In genomic region chr12:69196302-69197288, GRCh38 we compare ENCODE assay signal across 9 cellular contexts. TPM values are rescaled to one million over a fixed set of nuclear protein-coding genes. Genes with fewer than 3 reads are reported as not detected.
DNase-seq lines count a peak whose midpoint lies in the region; ATAC-seq, FAIRE-seq and TF ChIP-seq lines count a peak whose summit lies in the region.
"Had no signal": no experiment of that assay in that cellular context is flagged by ENCODE, and none has a peak within 500 bp of the region (broad histone marks: within the 10 kb centered on the region; RNA-seq: fewer than 3 reads in every experiment).

No MANE protein-coding gene starts in this region.

- H3K4me2 ChIP-seq in Loucy (ENCODE audit: low read depth, low read length, poor library complexity, severe bottlenecking) = no peak overlapping the region

- no peak overlapping the region for H2AFZ ChIP-seq in Loucy (ENCODE audit: low read length)

- ATAC-seq in HG02885 (IDR thresholded peaks at IDR 0.05; ENCODE audit: poor library complexity, unreplicated experiment) = no peak
- ATAC-seq in HG03565 (IDR thresholded peaks at IDR 0.05; ENCODE audit: unreplicated experiment) = no peak
- ATAC-seq: activated T-helper 17 cell treated with anti-CD3 and anti-CD28 coated beads, Interleukin-2, amount 50 U/mL, for 72 hours had no signal

- peaks cover 23% of the 10 kb centered on the region for H3K9me3 ChIP-seq in Loucy (ENCODE audit: insufficient read depth, low read depth, low read length)

- no peak overlapping the region for H3K4me3 ChIP-seq in Loucy (ENCODE audit: low read length, poor library complexity, severe bottlenecking)
- H3K4me3 ChIP-seq in bronchial epithelial cell (ENCODE audit: low read depth, low read length) = no peak overlapping the region

- no peak overlapping the region for H3K9ac ChIP-seq in Loucy (ENCODE audit: low read depth, low read length, poor library complexity, severe bottlenecking)

- no peaks in the 10 kb centered on the region for H3K4me1 ChIP-seq in Loucy (ENCODE audit: insufficient read depth, low read length, poor library complexity, severe bottlenecking)

- TF ChIP-seq CTCF in GM10266 (IDR thresholded peaks at IDR 0.05; ENCODE audit: control insufficient read depth, insufficient read depth, low read depth, missing control alignments) (peak; percentile 20), Loucy (conservative IDR thresholded peaks at IDR 0.05; ENCODE audit: low read length) (peak; percentile 52), bronchial epithelial cell (IDR thresholded peaks at IDR 0.05; ENCODE audit: insufficient read depth, low read length, severe bottlenecking) (peak; percentile 43)

- H3K9me2 ChIP-seq in Loucy (replicated peaks; ENCODE audit: low read depth, low read length) = no peaks in the 10 kb centered on the region

- H4K20me1 ChIP-seq in Loucy (ENCODE audit: insufficient read depth, low read length, poor library complexity, severe bottlenecking) = no peaks in the 10 kb centered on the region

- H3K27me3 ChIP-seq in Loucy (ENCODE audit: insufficient read depth, low read length, poor library complexity, severe bottlenecking) (peaks cover 4% of the 10 kb centered on the region), bronchial epithelial cell (ENCODE audit: control insufficient read depth, insufficient read depth, low read length) (no peaks in the 10 kb centered on the region)

- no peaks in the 10 kb centered on the region for H3F3A ChIP-seq in Loucy (ENCODE audit: low read depth)

- DNase-seq in GM10266 (ENCODE audit: extremely low spot score) (no peak), bronchial epithelial cell (ENCODE audit: low read depth) (peak; percentile 27), myocyte (ENCODE audit: low read depth) (peak; percentile 18), NCI-H526 (lab: John Stamatoyannopoulos, UW) (no peak)
- DNase-seq: NCI-H1694 treated with DMSO at 0.1 percent for 48 hours had no signal

- H3K36me3 ChIP-seq in Loucy (ENCODE audit: insufficient read depth, low read length) (no peaks in the 10 kb centered on the region), bronchial epithelial cell (ENCODE audit: control insufficient read depth, insufficient read depth, low read length) (no peaks in the 10 kb centered on the region)

- H3K79me2 ChIP-seq in Loucy (ENCODE audit: insufficient read depth, low read length) = no peaks in the 10 kb centered on the region

- FAIRE-seq in bronchial epithelial cell (lab: Jason Lieb, UNC) = no peak

RNA-seq across cellular contexts. Expression of gene CPSF6, which starts 42.8 kb away (rescaled TPM):
- total RNA-seq in bronchial epithelial cell = 17.9 and 29.6 TPM in 2 replicates
- 22.0 and 23.4 TPM in 2 replicates for total RNA-seq in myocyte
- 34.5 TPM for polyA plus RNA-seq in myocyte (2012)

Comparison
In these comparisons a context has a peak if more than half of its experiments do, and no peak if none do; other contexts are left out.
1. DNase-seq: peak in bronchial epithelial cell (single experiment) and myocyte (single experiment); none in GM10266 (single experiment) and NCI-H526 (0 of 2).
2. Peak in every context shown above with its lines, with median percentiles within 50 percentile points of each other: CTCF ChIP-seq.